12 cellular contexts compared by ENCODE assay signal in the genomic region with DNA sequence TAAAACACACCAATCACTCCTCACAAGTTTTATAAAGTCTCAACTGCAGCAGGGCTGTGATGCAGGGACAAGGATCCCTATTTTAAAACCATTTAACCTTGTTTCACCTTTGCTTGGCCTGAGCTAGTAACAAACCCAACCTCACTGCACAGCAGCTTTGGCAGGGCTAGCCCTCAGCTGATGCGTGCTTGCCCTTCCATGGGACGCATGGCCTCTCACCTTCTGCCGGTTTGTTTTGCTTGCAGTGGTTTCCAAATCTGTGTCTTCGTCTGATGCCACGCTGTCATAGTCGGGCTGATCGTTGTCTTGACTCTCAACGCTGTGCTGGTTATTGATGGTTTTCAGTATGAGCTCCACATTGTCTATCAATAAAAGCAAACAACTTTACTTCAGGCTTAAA. TPM values are rescaled to one million over a fixed set of nuclear protein-coding genes. Genes with fewer than 3 reads are reported as not detected.
A peak's percentile ranks its signal among the peaks of the same experiment; 100 is the strongest.
DNase-seq lines count a peak whose midpoint lies in the region; ATAC-seq and TF ChIP-seq lines count a peak whose summit lies in the region.
"Had no signal": no experiment of that assay in that cellular context is flagged by ENCODE, and none has a peak within 500 bp of the region (broad histone marks: within the 10 kb centered on the region; RNA-seq: fewer than 3 reads in every experiment).

No MANE protein-coding gene starts in this region.

- H3K4me1 ChIP-seq in right atrium auricular region (peaks cover 0 to 53% of the 10 kb centered on the region in 2 donors), stomach smooth muscle (ENCODE audit: control insufficient read depth, insufficient read depth, low read length) (peaks cover 35% of the 10 kb centered on the region), transverse colon (peaks cover 14 to 28% (median 21%) of the 10 kb centered on the region in 4 donors), GM23338 (ENCODE audit: insufficient read depth) (no peaks in the 10 kb centered on the region)

- in situ Hi-C loops in transverse colon (cut with MboI; ENCODE audit: low pct_ligation_motif_present in 1 of 4, low pct_unique_long_range_greater_than_20kb in 1 of 4, low sequenced_read_pairs in 3 of 4) = no loop called here

- H3K36me3 ChIP-seq in right atrium auricular region = peaks cover 72% of the 10 kb centered on the region
- H3K36me3 ChIP-seq in stomach smooth muscle (ENCODE audit: control insufficient read depth in 2 of 2, insufficient read depth in 2 of 2, low read length in 2 of 2) = peaks cover 38 to 39% of the 10 kb centered on the region in 2 donors
- H3K36me3 ChIP-seq in transverse colon = peaks cover 0 to 28% (median 12%) of the 10 kb centered on the region in 4 donors
- peaks cover 9% of the 10 kb centered on the region; the same call in 1 of the 2 replicates for H3K36me3 ChIP-seq in GM23338 (ENCODE audit: insufficient read depth)

- TF ChIP-seq EP300 in transverse colon (IDR thresholded peaks at IDR 0.05; ENCODE audit: low read depth) = no peak

- ATAC-seq in activated naive CD8-positive, alpha-beta T cell treated with anti-CD3 and anti-CD28 coated beads, Interleukin-2, amount 10 ng/mL, durations not matched to agents 7 days and 5 days (ENCODE audit: low read depth) = no peak
- ATAC-seq in HG03139 (IDR thresholded peaks at IDR 0.05; ENCODE audit: unreplicated experiment) = no peak
- ATAC-seq in GM23338 = no peak

- H3K27me3 Mint-ChIP-seq in activated naive CD8-positive, alpha-beta T cell = no peaks in the 10 kb centered on the region
- no peaks in the 10 kb centered on the region for H3K27me3 Mint-ChIP-seq in activated naive CD8-positive, alpha-beta T cell treated with anti-CD3 and anti-CD28 coated beads for 36 hours
- H3K27me3 Mint-ChIP-seq in activated naive CD8-positive, alpha-beta T cell treated with anti-CD3 and anti-CD28 coated beads, Interleukin-2, amount 10 ng/mL, durations not matched to agents 7 days and 5 days = no peaks in the 10 kb centered on the region
- no peaks in the 10 kb centered on the region for H3K27me3 Mint-ChIP-seq in GM23338 (ENCODE audit: insufficient read depth, low read depth, poor library complexity)
- H3K27me3 Mint-ChIP-seq: naive B cell had no signal

- intact Hi-C loops in transverse colon (cut with DNase I; ENCODE audit: low total_unique reads) = no loop called here

- peaks cover 12% of the 10 kb centered on the region for H3K4me1 Mint-ChIP-seq in activated naive CD8-positive, alpha-beta T cell (ENCODE audit: low read depth)
- peaks cover 19% of the 10 kb centered on the region for H3K4me1 Mint-ChIP-seq in activated naive CD8-positive, alpha-beta T cell treated with anti-CD3 and anti-CD28 coated beads for 36 hours
- H3K4me1 Mint-ChIP-seq in activated naive CD8-positive, alpha-beta T cell treated with anti-CD3 and anti-CD28 coated beads, Interleukin-2, amount 10 ng/mL, durations not matched to agents 7 days and 5 days = peaks cover 15% of the 10 kb centered on the region
- H3K4me1 Mint-ChIP-seq in GM23338 = peaks cover 15% of the 10 kb centered on the region

- H3K27me3 ChIP-seq in right atrium auricular region (no peaks in the 10 kb centered on the region), stomach smooth muscle (ENCODE audit: control insufficient read depth in 1 of 2, insufficient read depth in 2 of 2, low read length in 2 of 2) (no peaks in the 10 kb centered on the region), transverse colon (no peaks in the 10 kb centered on the region), GM23338 (ENCODE audit: insufficient read depth) (no peaks in the 10 kb centered on the region)
- H3K27me3 ChIP-seq: esophagus squamous epithelium had no signal

- H3K9ac ChIP-seq in stomach smooth muscle (ENCODE audit: low read length in 2 of 2) = no peak overlapping the region

- no peak overlapping the region for H3K4me3 Mint-ChIP-seq in activated naive CD8-positive, alpha-beta T cell
- H3K4me3 Mint-ChIP-seq in activated naive CD8-positive, alpha-beta T cell treated with anti-CD3 and anti-CD28 coated beads for 36 hours = no peak overlapping the region
- H3K4me3 Mint-ChIP-seq in activated naive CD8-positive, alpha-beta T cell treated with anti-CD3 and anti-CD28 coated beads, Interleukin-2, amount 10 ng/mL, durations not matched to agents 7 days and 5 days = no peak overlapping the region
- no peak overlapping the region for H3K4me3 Mint-ChIP-seq in GM23338

- H3K36me3 Mint-ChIP-seq in activated naive CD8-positive, alpha-beta T cell = peaks cover 18% of the 10 kb centered on the region
- peaks cover 30% of the 10 kb centered on the region for H3K36me3 Mint-ChIP-seq in activated naive CD8-positive, alpha-beta T cell treated with anti-CD3 and anti-CD28 coated beads for 36 hours
- H3K36me3 Mint-ChIP-seq in activated naive CD8-positive, alpha-beta T cell treated with anti-CD3 and anti-CD28 coated beads, Interleukin-2, amount 10 ng/mL, durations not matched to agents 7 days and 5 days = peaks cover 40% of the 10 kb centered on the region
- H3K36me3 Mint-ChIP-seq in GM23338 (ENCODE audit: low read depth) = peaks cover 20% of the 10 kb centered on the region

- TF ChIP-seq CTCF in right atrium auricular region (IDR thresholded peaks at IDR 0.05) (no peak), transverse colon (IDR thresholded peaks at IDR 0.05) (no peak), GM23338 (conservative IDR thresholded peaks at IDR 0.05; ENCODE audit: low read depth in 2 of 2) (no peak)

- no peaks in the 10 kb centered on the region for H3K9me3 Mint-ChIP-seq in activated naive CD8-positive, alpha-beta T cell (ENCODE audit: low read depth)
- H3K9me3 Mint-ChIP-seq in activated naive CD8-positive, alpha-beta T cell treated with anti-CD3 and anti-CD28 coated beads for 36 hours = no peaks in the 10 kb centered on the region
- H3K9me3 Mint-ChIP-seq in activated naive CD8-positive, alpha-beta T cell treated with anti-CD3 and anti-CD28 coated beads, Interleukin-2, amount 10 ng/mL, durations not matched to agents 7 days and 5 days = no peaks in the 10 kb centered on the region
- H3K9me3 Mint-ChIP-seq in GM23338 = no peaks in the 10 kb centered on the region
- H3K9me3 Mint-ChIP-seq: naive B cell had no signal

- H3K4me3 ChIP-seq in right atrium auricular region (no peak overlapping the region), stomach smooth muscle (ENCODE audit: low read length in 2 of 2) (no peak overlapping the region), transverse colon (no peak overlapping the region), GM23338 (no peak overlapping the region)
- H3K4me3 ChIP-seq: esophagus squamous epithelium had no signal

- no peak for TF ChIP-seq POLR2A in transverse colon (IDR thresholded peaks at IDR 0.05)

- no peak overlapping the region for H3K4me2 ChIP-seq in GM23338

- H3F3A ChIP-seq in GM23338 (replicated peaks; ENCODE audit: low read depth) = 0 out of 2 replicates have a peak, but pooled peaks cover 3% of the 10 kb centered on the region

- peak overlapping the region; percentile 72 for H3K27ac Mint-ChIP-seq in activated naive CD8-positive, alpha-beta T cell
- H3K27ac Mint-ChIP-seq in activated naive CD8-positive, alpha-beta T cell treated with anti-CD3 and anti-CD28 coated beads for 36 hours = no peak overlapping the region
- peak overlapping the region; percentile 55 for H3K27ac Mint-ChIP-seq in activated naive CD8-positive, alpha-beta T cell treated with anti-CD3 and anti-CD28 coated beads, Interleukin-2, amount 10 ng/mL, durations not matched to agents 7 days and 5 days
- no peak overlapping the region for H3K27ac Mint-ChIP-seq in GM23338

- 80 to 94% methylated on average over 1 to 8 of the region's 8 CpGs for WGBS in transverse colon (ENCODE audit: low coverage in 1 of 2), 2 donors

- no peaks in the 10 kb centered on the region; the same call in 1 of the 2 replicates for H4K20me1 ChIP-seq in GM23338 (replicated peaks; ENCODE audit: insufficient read depth)

- no peaks in the 10 kb centered on the region for H3K79me2 ChIP-seq in GM23338 (replicated peaks; ENCODE audit: insufficient read depth)

- H3K27ac ChIP-seq in right atrium auricular region (peak overlapping the region; percentile 75 to 89), stomach smooth muscle (ENCODE audit: low read length) (peak overlapping the region; percentile 0), transverse colon (no peak overlapping the region), GM23338 (ENCODE audit: low read depth) (no peak overlapping the region; the same call in 1 of the 2 replicates)

- POLR2A ChIA-PET in activated naive CD8-positive, alpha-beta T cell treated with anti-CD3 and anti-CD28 coated beads, Interleukin-2, amount 10 ng/mL, durations not matched to agents 7 days and 5 days (lab: Charles Lee) = no interaction called here

- no peak for DNase-seq in activated naive CD8-positive, alpha-beta T cell treated with anti-CD3 and anti-CD28 coated beads for 36 hours
- DNase-seq in activated naive CD8-positive, alpha-beta T cell treated with anti-CD3 and anti-CD28 coated beads, Interleukin-2, amount 10 ng/mL, durations not matched to agents 7 days and 5 days = no peak
- DNase-seq in right atrium auricular region (ENCODE audit: low spot score) (no peak), transverse colon (no peak), GM23338 (ENCODE audit: low spot score) (no peak)
- DNase-seq: esophagus squamous epithelium, left cardiac atrium, naive B cell, NCI-H1092 treated with DMSO at 0.1 percent for 48 hours had no signal

- no peak overlapping the region for H2AFZ ChIP-seq in GM23338

- H3K9me3 ChIP-seq in right atrium auricular region = no peaks in the 10 kb centered on the region
- no peaks in the 10 kb centered on the region for H3K9me3 ChIP-seq in stomach smooth muscle (ENCODE audit: control insufficient read depth in 2 of 2, low read length in 2 of 2)
- no peaks in the 10 kb centered on the region for H3K9me3 ChIP-seq in transverse colon
- H3K9me3 ChIP-seq: esophagus squamous epithelium had no signal

- H3K9me2 ChIP-seq in GM23338 (ENCODE audit: insufficient read depth) = no peaks in the 10 kb centered on the region

RNA-seq across cellular contexts. Expression of a gene that starts 43.3 kb away (rescaled TPM):
- 10 to 100 TPM; 50.6 to 51.0 TPM for total RNA-seq in activated naive CD8-positive, alpha-beta T cell treated with anti-CD3 and anti-CD28 coated beads for 36 hours
- 100 to 1,000 TPM; 101 to 103 TPM for total RNA-seq in activated naive CD8-positive, alpha-beta T cell treated with anti-CD3 and anti-CD28 coated beads, Interleukin-2, amount 10 ng/mL, durations not matched to agents 7 days and 5 days
- total RNA-seq in right atrium auricular region (10 to 100 TPM; 24.8 to 26.8 TPM), transverse colon (10 to 100 TPM; 25.3 to 64.0 (median 44.0) TPM)
- total RNA-seq in GM23338 (2014; rRNA removed; shearing (Covaris generic)) = 20.9 and 23.1 TPM in 2 replicates
- polyA plus RNA-seq in GM23338 (2016; fragmentation: Nextera tagmentation; extraction: Ambion mirVana) = 9.4 and 15.8 TPM in 2 replicates

RNA-seq across cellular contexts. Expression of a gene that starts 46.4 kb away (rescaled TPM):
- total RNA-seq in activated naive CD8-positive, alpha-beta T cell treated with anti-CD3 and anti-CD28 coated beads for 36 hours = 10 to 100 TPM; 36.8 to 43.6 TPM
- total RNA-seq in activated naive CD8-positive, alpha-beta T cell treated with anti-CD3 and anti-CD28 coated beads, Interleukin-2, amount 10 ng/mL, durations not matched to agents 7 days and 5 days = 10 to 100 TPM; 85.8 to 88.8 TPM
- total RNA-seq in right atrium auricular region (10 to 100 TPM; 26.0 to 31.8 TPM), transverse colon (100 to 1,000 TPM in 3 of 4 donors, 10 to 100 TPM in 1; 96.1 to 189 (median 115) TPM)
- total RNA-seq in GM23338 (2014; rRNA removed; shearing (Covaris generic)) = 24.7 and 25.6 TPM in 2 replicates
- polyA plus RNA-seq in GM23338 (2016; fragmentation: Nextera tagmentation; extraction: Ambion mirVana) = 5.7 and 6.2 TPM in 2 replicates

RNA-seq across cellular contexts. Expression of a gene that starts 52.8 kb away (rescaled TPM):
- 10 to 100 TPM; 22.9 to 24.9 TPM for total RNA-seq in activated naive CD8-positive, alpha-beta T cell treated with anti-CD3 and anti-CD28 coated beads for 36 hours
- total RNA-seq in activated naive CD8-positive, alpha-beta T cell treated with anti-CD3 and anti-CD28 coated beads, Interleukin-2, amount 10 ng/mL, durations not matched to agents 7 days and 5 days = 10 to 100 TPM; 34.4 to 37.2 TPM
- total RNA-seq in right atrium auricular region (1 to 10 TPM; 6.4 to 9.4 TPM), transverse colon (10 to 100 TPM; 27.5 to 54.7 (median 30.7) TPM)
- total RNA-seq in GM23338 (2014; rRNA removed; shearing (Covaris generic)) = 2.4 and 3.1 TPM in 2 replicates
- 6.2 and 7.4 TPM in 2 replicates for polyA plus RNA-seq in GM23338 (2016; fragmentation: Nextera tagmentation; extraction: Ambion mirVana)

Comparison
In these comparisons a context has a peak if more than half of its experiments do, and no peak if none do; other contexts are left out.
1. H3K27ac Mint-ChIP-seq: peak in activated naive CD8-positive, alpha-beta T cell (single experiment) and activated naive CD8-positive, alpha-beta T cell treated with anti-CD3 and anti-CD28 coated beads, Interleukin-2, amount 10 ng/mL, durations not matched to agents 7 days and 5 days (single experiment); none in activated naive CD8-positive, alpha-beta T cell treated with anti-CD3 and anti-CD28 coated beads for 36 hours (single experiment) and GM23338 (single experiment).
2. H3K27ac ChIP-seq: peak in right atrium auricular region (2 of 2) and stomach smooth muscle (single experiment); none in transverse colon (0 of 4) and GM23338 (single experiment).